Comparison of ENCODE assay signal across 25 cellular contexts in the genomic region with DNA sequence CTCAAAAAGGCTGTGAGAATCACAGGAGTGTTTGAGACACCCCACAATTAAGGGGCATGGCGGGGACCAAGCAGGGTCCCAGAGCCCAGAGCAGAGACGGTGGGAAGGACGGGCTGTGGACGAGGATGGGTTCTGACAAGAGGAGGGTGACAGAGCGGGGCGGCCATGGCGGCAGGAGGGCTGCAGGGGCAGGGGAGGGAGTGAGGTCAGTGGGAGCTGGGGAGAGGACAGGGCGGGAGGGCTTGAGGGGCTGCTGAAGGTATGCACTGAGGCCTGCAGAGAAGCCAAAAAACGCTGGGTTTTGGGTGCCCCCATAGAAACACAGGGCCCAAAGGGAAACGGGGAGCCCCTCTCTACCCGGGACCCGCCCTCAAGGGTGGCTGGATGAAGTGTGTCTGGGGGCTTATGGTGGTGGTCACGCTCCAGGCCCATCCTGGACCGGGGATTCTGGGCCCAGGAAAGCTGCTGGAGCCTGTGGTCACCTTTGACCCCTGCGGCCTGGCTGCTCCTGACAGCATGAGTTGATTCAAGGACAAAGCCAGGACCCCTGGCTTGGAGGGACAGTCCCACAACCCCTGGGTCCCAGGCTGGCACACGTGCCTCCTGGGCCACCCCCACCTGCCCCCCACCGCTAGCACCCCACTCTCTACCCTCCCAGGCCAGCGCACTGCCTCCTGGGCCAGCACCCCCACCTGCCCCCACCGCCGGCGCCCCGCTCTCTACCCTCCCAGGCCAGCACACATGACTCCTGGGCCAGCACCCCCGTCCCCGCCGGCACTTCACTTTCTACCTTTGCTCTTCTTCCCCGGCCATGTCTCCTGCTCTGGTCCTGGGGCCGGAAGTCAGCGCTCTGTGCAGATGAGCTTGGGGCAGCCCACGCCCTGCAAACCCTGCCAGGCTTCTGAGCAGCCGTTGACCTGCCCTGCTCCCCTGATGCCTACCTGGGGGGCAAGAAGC. TPM values are rescaled to one million over a fixed set of nuclear protein-coding genes. Genes with fewer than 3 reads are reported as not detected.
A peak's percentile ranks its signal among the peaks of the same experiment; 100 is the strongest.
DNase-seq lines count a peak whose midpoint lies in the region; ATAC-seq and TF ChIP-seq lines count a peak whose summit lies in the region.
"Had no signal": no experiment of that assay in that cellular context is flagged by ENCODE, and none has a peak within 500 bp of the region (broad histone marks: within the 10 kb centered on the region; RNA-seq: fewer than 3 reads in every experiment).

No MANE protein-coding gene starts in this region.

- H3K27ac ChIP-seq in OCI-LY1 (ENCODE audit: low read depth, low read length, poor library complexity, severe bottlenecking) (peak overlapping the region; percentile 91), endodermal cell (ENCODE audit: low read depth, low read length) (no peak overlapping the region)
- H3K27ac ChIP-seq: HL-60, PC-9 had no signal

- H3K9ac ChIP-seq in OCI-LY1 (ENCODE audit: low read length), result peak overlapping the region; percentile 71
- no peak overlapping the region for H3K9ac ChIP-seq in endodermal cell (ENCODE audit: extremely low read depth, low read length, poor library complexity, severe bottlenecking)

- H2AFZ ChIP-seq in OCI-LY1 (ENCODE audit: low read length), result no peak overlapping the region
- H2AFZ ChIP-seq: PC-9 had no signal

- TF ChIP-seq CTCF in OCI-LY1 (IDR thresholded peaks at IDR 0.05; ENCODE audit: low read length) (no peak), endodermal cell (conservative IDR thresholded peaks at IDR 0.05) (no peak)

- peak overlapping the region; percentile 19 for H3K27ac Mint-ChIP-seq in activated naive CD8-positive, alpha-beta T cell treated with anti-CD3 and anti-CD28 coated beads, Interleukin-2, amount 10 ng/mL, durations not matched to agents 7 days and 5 days
- no peak overlapping the region for H3K27ac Mint-ChIP-seq in activated naive CD8-positive, alpha-beta T cell treated with anti-CD3 and anti-CD28 coated beads for 36 hours
- peak overlapping the region; percentile 66 for H3K27ac Mint-ChIP-seq in endodermal cell
- H3K27ac Mint-ChIP-seq in stimulated activated memory B cell treated with anti-CD40 and anti-IgM and Interleukin-4, amounts not matched to agents 10 μg/mL and 1 μg/mL and 100 μg/mL, for 72 hours, result peak overlapping the region; percentile 97
- H3K27ac Mint-ChIP-seq: CD4-positive, alpha-beta T cell had no signal

- no peaks in the 10 kb centered on the region for H3F3A ChIP-seq in OCI-LY1 (ENCODE audit: insufficient read depth, low read length)

- H3K36me3 Mint-ChIP-seq in activated naive CD8-positive, alpha-beta T cell treated with anti-CD3 and anti-CD28 coated beads, Interleukin-2, amount 10 ng/mL, durations not matched to agents 7 days and 5 days, result no peaks in the 10 kb centered on the region
- no peaks in the 10 kb centered on the region for H3K36me3 Mint-ChIP-seq in activated naive CD8-positive, alpha-beta T cell treated with anti-CD3 and anti-CD28 coated beads for 36 hours
- no peaks in the 10 kb centered on the region for H3K36me3 Mint-ChIP-seq in endodermal cell (ENCODE audit: low read depth)
- H3K36me3 Mint-ChIP-seq in stimulated activated memory B cell treated with anti-CD40 and anti-IgM and Interleukin-4, amounts not matched to agents 10 μg/mL and 1 μg/mL and 100 μg/mL, for 72 hours, result no peaks in the 10 kb centered on the region

- H3K36me3 ChIP-seq in OCI-LY1 (ENCODE audit: insufficient read depth, low read length), result no peaks in the 10 kb centered on the region
- no peaks in the 10 kb centered on the region for H3K36me3 ChIP-seq in endodermal cell (ENCODE audit: control insufficient read depth, insufficient read depth, low read length)

- no peak for ATAC-seq in activated naive CD8-positive, alpha-beta T cell treated with anti-CD3 and anti-CD28 coated beads, Interleukin-2, amount 10 ng/mL, durations not matched to agents 7 days and 5 days (ENCODE audit: low read depth)
- peak; percentile 6 for ATAC-seq in stimulated activated memory B cell treated with anti-CD40 and anti-IgM and Interleukin-4, amounts not matched to agents 10 μg/mL and 1 μg/mL and 100 μg/mL, for 72 hours
- no peak for ATAC-seq in HG03439 (IDR thresholded peaks at IDR 0.05; ENCODE audit: unreplicated experiment)
- ATAC-seq: HCT116, Right ventricle myocardium inferior had no signal

- no peaks in the 10 kb centered on the region for H3K9me3 ChIP-seq in OCI-LY1 (ENCODE audit: low read length)
- H3K9me3 ChIP-seq in endodermal cell (ENCODE audit: control insufficient read depth, low read length), result no peaks in the 10 kb centered on the region

- H3K79me2 ChIP-seq in OCI-LY1 (ENCODE audit: insufficient read depth, low read length), result no peaks in the 10 kb centered on the region

- no peak for DNase-seq in activated naive CD8-positive, alpha-beta T cell treated with anti-CD3 and anti-CD28 coated beads, Interleukin-2, amount 10 ng/mL, durations not matched to agents 7 days and 5 days
- no peak for DNase-seq in activated naive CD8-positive, alpha-beta T cell treated with anti-CD3 and anti-CD28 coated beads for 36 hours
- DNase-seq in endodermal cell (no peak), SHP77 treated with DMSO at 0.1 percent for 48 hours (lab: John Stamatoyannopoulos, UW) (no peak), middle frontal gyrus (ENCODE audit: extremely low spot score, low spot score) (no peak)
- DNase-seq: 8988T; ACHN; CD4-positive, alpha-beta T cell; DMS53; Karpas-422; NCI-H1092; NCI-H1417 treated with DMSO at 0.1 percent for 48 hours; NCI-H187; NCI-H2081 treated with DMSO at 0.1 percent for 48 hours; NCI-H2171; NCI-H226; NCI-H510A; NCI-H69; PC-9 had no signal

- H3K4me1 Mint-ChIP-seq in activated naive CD8-positive, alpha-beta T cell treated with anti-CD3 and anti-CD28 coated beads, Interleukin-2, amount 10 ng/mL, durations not matched to agents 7 days and 5 days, result no peaks in the 10 kb centered on the region
- H3K4me1 Mint-ChIP-seq in activated naive CD8-positive, alpha-beta T cell treated with anti-CD3 and anti-CD28 coated beads for 36 hours, result no peaks in the 10 kb centered on the region
- H3K4me1 Mint-ChIP-seq in endodermal cell, result no peaks in the 10 kb centered on the region
- H3K4me1 Mint-ChIP-seq in stimulated activated memory B cell treated with anti-CD40 and anti-IgM and Interleukin-4, amounts not matched to agents 10 μg/mL and 1 μg/mL and 100 μg/mL, for 72 hours, result peaks cover 81% of the 10 kb centered on the region

- H3K4me3 ChIP-seq in OCI-LY1 (ENCODE audit: low read depth, low read length, poor library complexity, severe bottlenecking), result peak overlapping the region; percentile 52
- H3K4me3 ChIP-seq in endodermal cell (ENCODE audit: low read length), result no peak overlapping the region
- H3K4me3 ChIP-seq: PC-9 had no signal

- peaks cover 80% of the 10 kb centered on the region for H3K4me1 ChIP-seq in OCI-LY1 (ENCODE audit: insufficient read depth, low read length, severe bottlenecking)
- H3K4me1 ChIP-seq in endodermal cell (ENCODE audit: control insufficient read depth, insufficient read depth, low read length), result no peaks in the 10 kb centered on the region

- H3K4me3 Mint-ChIP-seq in activated naive CD8-positive, alpha-beta T cell treated with anti-CD3 and anti-CD28 coated beads, Interleukin-2, amount 10 ng/mL, durations not matched to agents 7 days and 5 days, result no peak overlapping the region
- no peak overlapping the region for H3K4me3 Mint-ChIP-seq in activated naive CD8-positive, alpha-beta T cell treated with anti-CD3 and anti-CD28 coated beads for 36 hours
- H3K4me3 Mint-ChIP-seq in endodermal cell, result no peak overlapping the region
- peak overlapping the region; percentile 71 for H3K4me3 Mint-ChIP-seq in stimulated activated memory B cell treated with anti-CD40 and anti-IgM and Interleukin-4, amounts not matched to agents 10 μg/mL and 1 μg/mL and 100 μg/mL, for 72 hours
- H3K4me3 Mint-ChIP-seq: CD4-positive, alpha-beta T cell had no signal

- 92 to 96% methylated on average over 15 to 30 of the region's 30 CpGs for WGBS in endodermal cell (ENCODE audit: insufficient coverage in 1 of 2, insufficient read length in 1 of 2), 2 experiments

- H3K9me3 Mint-ChIP-seq in activated naive CD8-positive, alpha-beta T cell treated with anti-CD3 and anti-CD28 coated beads, Interleukin-2, amount 10 ng/mL, durations not matched to agents 7 days and 5 days, result no peaks in the 10 kb centered on the region
- no peaks in the 10 kb centered on the region for H3K9me3 Mint-ChIP-seq in activated naive CD8-positive, alpha-beta T cell treated with anti-CD3 and anti-CD28 coated beads for 36 hours
- no peaks in the 10 kb centered on the region for H3K9me3 Mint-ChIP-seq in endodermal cell
- H3K9me3 Mint-ChIP-seq in stimulated activated memory B cell treated with anti-CD40 and anti-IgM and Interleukin-4, amounts not matched to agents 10 μg/mL and 1 μg/mL and 100 μg/mL, for 72 hours, result no peaks in the 10 kb centered on the region
- H3K9me3 Mint-ChIP-seq: CD4-positive, alpha-beta T cell had no signal

- peak overlapping the region; percentile 62 for H3K4me2 ChIP-seq in OCI-LY1 (ENCODE audit: low read length)
- H3K4me2 ChIP-seq: PC-9 had no signal

- no peaks in the 10 kb centered on the region for H3K9me2 ChIP-seq in OCI-LY1 (ENCODE audit: low read depth, low read length)

- no peaks in the 10 kb centered on the region for H4K20me1 ChIP-seq in OCI-LY1 (ENCODE audit: insufficient read depth, low read length)

- no peaks in the 10 kb centered on the region for H3K27me3 ChIP-seq in OCI-LY1 (ENCODE audit: insufficient read depth, low read length)
- H3K27me3 ChIP-seq in endodermal cell (ENCODE audit: control insufficient read depth, insufficient read depth, low read length, poor library complexity, severe bottlenecking), result no peaks in the 10 kb centered on the region

- no peaks in the 10 kb centered on the region for H3K27me3 Mint-ChIP-seq in activated naive CD8-positive, alpha-beta T cell treated with anti-CD3 and anti-CD28 coated beads, Interleukin-2, amount 10 ng/mL, durations not matched to agents 7 days and 5 days
- no peaks in the 10 kb centered on the region for H3K27me3 Mint-ChIP-seq in activated naive CD8-positive, alpha-beta T cell treated with anti-CD3 and anti-CD28 coated beads for 36 hours
- H3K27me3 Mint-ChIP-seq in endodermal cell (ENCODE audit: insufficient read depth), result no peaks in the 10 kb centered on the region
- no peaks in the 10 kb centered on the region for H3K27me3 Mint-ChIP-seq in stimulated activated memory B cell treated with anti-CD40 and anti-IgM and Interleukin-4, amounts not matched to agents 10 μg/mL and 1 μg/mL and 100 μg/mL, for 72 hours
- H3K27me3 Mint-ChIP-seq: CD4-positive, alpha-beta T cell had no signal

- POLR2A ChIA-PET in activated naive CD8-positive, alpha-beta T cell treated with anti-CD3 and anti-CD28 coated beads, Interleukin-2, amount 10 ng/mL, durations not matched to agents 7 days and 5 days (lab: Charles Lee), result no interaction called here

RNA-seq across cellular contexts. Expression of gene ACSF3, which starts 31.0 kb away (rescaled TPM):
- 10 to 100 TPM; 53.0 to 53.7 TPM for total RNA-seq in activated naive CD8-positive, alpha-beta T cell treated with anti-CD3 and anti-CD28 coated beads, Interleukin-2, amount 10 ng/mL, durations not matched to agents 7 days and 5 days
- total RNA-seq in activated naive CD8-positive, alpha-beta T cell treated with anti-CD3 and anti-CD28 coated beads for 36 hours, result 10 to 100 TPM; 32.1 to 38.4 TPM
- total RNA-seq in endodermal cell, result 10 to 100 TPM; 34.8 to 35.5 TPM
- polyA plus RNA-seq in endodermal cell (2013, experiment 1 of 2), result 16.8 TPM
- 16.0 TPM for polyA plus RNA-seq in endodermal cell (2013, experiment 2 of 2)
